20 cellular contexts compared by ENCODE assay signal in the genomic region with DNA sequence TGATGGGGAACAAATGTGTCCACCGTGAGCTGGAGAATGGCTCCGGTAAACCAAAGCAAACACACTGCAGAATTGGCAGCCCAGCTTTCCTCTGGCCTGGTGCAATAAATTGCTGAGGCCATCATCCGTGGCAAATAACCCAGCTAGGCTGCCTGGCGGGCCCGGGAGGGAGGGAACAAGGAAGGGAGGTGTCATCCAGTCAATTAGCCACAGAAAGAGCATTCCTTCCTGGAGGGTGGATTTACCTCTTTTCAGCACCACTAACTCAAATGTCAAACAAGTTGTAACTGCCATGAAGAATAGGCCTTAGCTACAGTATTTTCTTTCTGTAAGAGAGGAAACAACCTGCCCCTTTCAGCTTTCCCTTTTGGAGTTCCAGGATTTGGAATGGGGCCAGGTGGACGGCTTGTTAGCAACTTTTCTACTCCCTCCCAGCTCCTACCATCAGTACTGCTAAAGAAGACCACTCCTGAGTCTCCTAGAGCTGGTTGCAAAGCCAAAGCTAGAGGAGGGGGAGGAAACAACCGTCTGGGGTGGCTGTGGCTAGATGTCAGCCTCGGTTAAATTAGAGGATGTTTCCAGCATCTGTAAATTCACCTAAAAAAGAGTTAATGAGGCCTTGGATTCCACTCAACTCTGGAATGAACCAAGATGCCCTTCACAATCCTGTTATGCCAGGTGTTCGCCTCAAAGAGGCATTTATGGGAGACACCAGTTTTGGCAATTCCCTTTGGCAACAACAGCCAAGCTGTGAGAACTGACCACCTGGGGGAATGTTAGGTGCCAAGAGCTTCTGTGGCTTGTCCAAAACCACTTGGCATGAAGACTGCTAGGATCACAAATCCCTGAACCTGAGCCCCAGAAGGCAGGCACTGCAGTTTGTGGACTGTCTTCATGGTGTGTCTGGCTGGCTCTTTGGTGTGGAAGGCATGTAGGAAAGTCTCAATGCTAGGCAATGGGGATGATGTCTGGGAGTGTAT.
A peak's percentile ranks its signal among the peaks of the same experiment; 100 is the strongest.
DNase-seq lines count a peak whose midpoint lies in the region; ATAC-seq and FAIRE-seq lines count a peak whose summit lies in the region.
"Had no signal": no experiment of that assay in that cellular context is flagged by ENCODE, and none has a peak within 500 bp of the region (broad histone marks: within the 10 kb centered on the region; RNA-seq: fewer than 3 reads in every experiment).

No MANE protein-coding gene starts in this region.

- DNase-seq in HT-29 (ENCODE audit: low spot score) (peak; percentile 52), RCC 7860 (ENCODE audit: low spot score) (peak; percentile 60), glomerular visceral epithelial cell (ENCODE audit: extremely low spot score) (peak; percentile 91), renal cortical epithelial cell (ENCODE audit: low read depth) (peak; percentile 97), NCI-H345 (lab: John Stamatoyannopoulos, UW) (no peak)
- no peak for DNase-seq in NK-92 treated with Interleukin-12 subunit alpha and Interleukin-12 subunit beta, amount 100 ng/mL, for 24 hours (lab: John Stamatoyannopoulos, UW)
- DNase-seq: activated CD4-positive, alpha-beta T cell treated with anti-CD3 and anti-CD28 coated beads for 36 hours; activated naive CD8-positive, alpha-beta T cell treated with anti-CD3 and anti-CD28 coated beads for 36 hours; AML-193; dermis blood vessel endothelial cell; EL; gastrocnemius medialis; left ventricle myocardium inferior; RPMI8226; T1000 had no signal

- FAIRE-seq in RCC 7860 (lab: Jason Lieb, UNC) = peak; percentile 80
- FAIRE-seq: GM18507, H1 had no signal

- no peak for ATAC-seq in GM21529 (IDR thresholded peaks at IDR 0.05; ENCODE audit: unreplicated experiment)
- ATAC-seq: activated CD4-positive, alpha-beta T cell treated with anti-CD3 and anti-CD28 coated beads for 36 hours; gastrocnemius medialis; sciatic nerve; stimulated activated memory B cell treated with anti-CD40 and anti-IgM and Interleukin-4, amounts not matched to agents 10 μg/mL and 1 μg/mL and 100 μg/mL, for 72 hours had no signal

Comparison
In these comparisons a context has a peak if more than half of its experiments do, and no peak if none do; other contexts are left out.
1. DNase-seq: peak in HT-29 (single experiment), RCC 7860 (single experiment), glomerular visceral epithelial cell (single experiment) and renal cortical epithelial cell (single experiment); none in NK-92 treated with Interleukin-12 subunit alpha and Interleukin-12 subunit beta, amount 100 ng/mL, for 24 hours (single experiment) and NCI-H345 (single experiment).